ENCODE assay signal across 23 cellular contexts in the genomic region with DNA sequence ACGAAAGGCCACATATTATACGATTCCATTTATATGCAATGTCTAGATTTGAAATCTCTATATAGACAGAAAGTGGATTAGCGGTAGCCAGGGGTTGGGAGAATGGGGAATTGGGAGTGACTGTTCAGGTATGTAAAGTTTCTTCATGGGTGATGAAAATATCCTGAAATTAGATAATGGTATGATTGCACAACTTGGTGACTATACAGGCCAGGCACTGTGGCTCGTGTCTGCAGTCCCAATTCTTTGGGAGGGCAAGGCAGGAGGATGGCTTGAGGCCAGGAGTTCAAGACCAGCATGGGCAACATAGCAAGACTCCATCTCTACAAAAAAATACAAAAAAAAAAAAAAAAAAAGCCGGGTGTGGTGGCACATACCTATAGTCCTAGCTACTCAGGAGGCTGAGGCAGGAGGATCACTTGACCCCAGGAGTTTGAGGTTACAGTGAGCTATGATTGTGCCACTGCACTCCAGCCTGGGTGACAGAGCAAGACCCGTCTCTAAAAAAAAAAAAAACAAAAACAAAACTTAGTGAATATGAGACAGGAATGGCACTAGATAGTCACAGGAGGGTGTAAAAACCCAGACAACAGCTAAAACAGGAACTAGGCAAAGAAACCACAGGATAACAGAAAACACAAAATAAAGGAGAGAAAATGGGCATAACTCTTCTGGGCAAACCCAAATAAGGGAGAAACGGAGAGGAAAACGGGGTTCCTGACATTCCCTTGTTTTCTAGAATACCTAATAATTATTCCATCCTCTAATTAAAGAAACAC.
"Had no signal": no experiment of that assay in that cellular context is flagged by ENCODE, and none has a peak within 500 bp of the region (broad histone marks: within the 10 kb centered on the region; RNA-seq: fewer than 3 reads in every experiment).

No MANE protein-coding gene starts in this region.

- H3K27me3 ChIP-seq: body of pancreas, testis, upper lobe of right lung had no signal

- H2AFZ ChIP-seq: parathyroid adenoma had no signal

- H3K4me3 ChIP-seq: body of pancreas, lower lobe of right lung, testis, upper lobe of right lung had no signal

- H3K79me2 ChIP-seq: parathyroid adenoma had no signal

- H3K27ac Mint-ChIP-seq: activated naive CD8-positive, alpha-beta T cell treated with anti-CD3 and anti-CD28 coated beads, Interleukin-2, amount 10 ng/mL, durations not matched to agents 7 days and 5 days; activated T-helper 17 cell treated with anti-CD3 and anti-CD28 coated beads, Interleukin-2, amount 50 U/mL, for 72 hours; endodermal cell; nephron; stimulated activated memory B cell treated with anti-CD40 and anti-IgM and Interleukin-4, amounts not matched to agents 10 μg/mL and 1 μg/mL and 100 μg/mL, for 72 hours had no signal

- DNase-seq: activated CD4-positive, alpha-beta T cell treated with anti-CD3 and anti-CD28 coated beads for 1 hour; activated CD4-positive, alpha-beta T cell treated with anti-CD3 and anti-CD28 coated beads, Interleukin-2, amount 50 U/mL, for 48 hours; activated naive CD4-positive, alpha-beta T cell; activated naive CD8-positive, alpha-beta T cell treated with anti-CD3 and anti-CD28 coated beads, Interleukin-2, amount 10 ng/mL, durations not matched to agents 7 days and 5 days; activated T-cell treated with anti-CD3 and anti-CD28 coated beads, Interleukin-2, amount 50 U/mL, for 1 hour; body of pancreas; central memory CD4-positive, alpha-beta T cell; endodermal cell; foreskin melanocyte; glutamatergic neuron; hypothalamus; lower lobe of right lung; stimulated activated CD4-positive, alpha-beta T cell treated with anti-CD3 and anti-CD28 coated beads, Interleukin-4, amount 100 ng/mL, for 4 hours; testis; upper lobe of right lung; WERI-Rb-1 had no signal

- H3K27ac ChIP-seq: body of pancreas, lower lobe of right lung, parathyroid adenoma, testis, upper lobe of right lung, WERI-Rb-1 had no signal

- ATAC-seq: activated T-helper 17 cell treated with anti-CD3 and anti-CD28 coated beads, Interleukin-2, amount 50 U/mL, for 72 hours; body of pancreas; lower lobe of right lung; sciatic nerve; stimulated activated memory B cell treated with anti-CD40 and anti-IgM and Interleukin-4, amounts not matched to agents 10 μg/mL and 1 μg/mL and 100 μg/mL, for 72 hours; upper lobe of right lung had no signal

- H3K36me3 Mint-ChIP-seq: activated naive CD8-positive, alpha-beta T cell treated with anti-CD3 and anti-CD28 coated beads, Interleukin-2, amount 10 ng/mL, durations not matched to agents 7 days and 5 days; stimulated activated memory B cell treated with anti-CD40 and anti-IgM and Interleukin-4, amounts not matched to agents 10 μg/mL and 1 μg/mL and 100 μg/mL, for 72 hours had no signal

- H3K4me3 Mint-ChIP-seq: activated naive CD8-positive, alpha-beta T cell treated with anti-CD3 and anti-CD28 coated beads, Interleukin-2, amount 10 ng/mL, durations not matched to agents 7 days and 5 days; activated T-helper 17 cell treated with anti-CD3 and anti-CD28 coated beads, Interleukin-2, amount 50 U/mL, for 72 hours; endodermal cell; nephron; stimulated activated memory B cell treated with anti-CD40 and anti-IgM and Interleukin-4, amounts not matched to agents 10 μg/mL and 1 μg/mL and 100 μg/mL, for 72 hours had no signal

- H3K4me1 ChIP-seq: parathyroid adenoma, testis, upper lobe of right lung had no signal

- H3K9me3 ChIP-seq: body of pancreas, lower lobe of right lung, testis, upper lobe of right lung had no signal

- H3K36me3 ChIP-seq: lower lobe of right lung, upper lobe of right lung, WERI-Rb-1 had no signal

- FAIRE-seq: colon, keratinocyte had no signal

- H3K9ac ChIP-seq: parathyroid adenoma had no signal

- H3K9me3 Mint-ChIP-seq: activated naive CD8-positive, alpha-beta T cell treated with anti-CD3 and anti-CD28 coated beads, Interleukin-2, amount 10 ng/mL, durations not matched to agents 7 days and 5 days; activated T-helper 17 cell treated with anti-CD3 and anti-CD28 coated beads, Interleukin-2, amount 50 U/mL, for 72 hours; endodermal cell; nephron; stimulated activated memory B cell treated with anti-CD40 and anti-IgM and Interleukin-4, amounts not matched to agents 10 μg/mL and 1 μg/mL and 100 μg/mL, for 72 hours had no signal

- H3K27me3 Mint-ChIP-seq: stimulated activated memory B cell treated with anti-CD40 and anti-IgM and Interleukin-4, amounts not matched to agents 10 μg/mL and 1 μg/mL and 100 μg/mL, for 72 hours had no signal

- H3K4me1 Mint-ChIP-seq: activated T-helper 17 cell treated with anti-CD3 and anti-CD28 coated beads, Interleukin-2, amount 50 U/mL, for 72 hours; nephron; stimulated activated memory B cell treated with anti-CD40 and anti-IgM and Interleukin-4, amounts not matched to agents 10 μg/mL and 1 μg/mL and 100 μg/mL, for 72 hours had no signal
